ENCODE assay signal across 28 cellular contexts in the genomic region with DNA sequence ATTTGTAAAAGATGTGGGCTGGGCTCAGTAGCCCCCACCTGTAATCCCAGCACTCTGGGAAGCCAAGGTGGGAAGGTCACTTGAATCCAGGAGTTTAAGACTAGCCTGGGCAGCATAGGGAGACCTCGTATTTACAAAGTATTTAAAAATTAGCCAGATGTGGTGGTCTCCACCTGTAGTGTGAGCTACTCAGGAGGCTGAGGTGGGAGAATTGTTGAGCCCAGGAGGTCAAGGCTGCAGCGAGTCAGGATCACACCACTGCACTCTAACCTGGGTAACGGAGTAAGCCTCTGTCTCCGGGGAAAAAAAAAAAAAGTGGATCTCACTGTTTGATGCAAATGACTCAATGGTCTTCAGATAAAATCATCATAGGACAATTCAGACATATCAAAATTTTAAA.
"Had no signal": no experiment of that assay in that cellular context is flagged by ENCODE, and none has a peak within 500 bp of the region (broad histone marks: within the 10 kb centered on the region; RNA-seq: fewer than 3 reads in every experiment).

No MANE protein-coding gene starts in this region.

- H3K27ac Mint-ChIP-seq: activated naive CD4-positive, alpha-beta T cell treated with anti-CD3 and anti-CD28 coated beads, Interleukin-2, amount 10 ng/mL, durations not matched to agents 7 days and 5 days; activated T-cell treated with anti-CD3 and anti-CD28 coated beads, Interleukin-2, amount 50 U/mL, for 24 hours; activated T-helper 17 cell treated with anti-CD3 and anti-CD28 coated beads, Interleukin-2, amount 50 U/mL, for 72 hours had no signal

- H3K9me3 Mint-ChIP-seq: activated naive CD4-positive, alpha-beta T cell treated with anti-CD3 and anti-CD28 coated beads, Interleukin-2, amount 10 ng/mL, durations not matched to agents 7 days and 5 days; activated T-cell treated with anti-CD3 and anti-CD28 coated beads, Interleukin-2, amount 50 U/mL, for 24 hours; activated T-helper 17 cell treated with anti-CD3 and anti-CD28 coated beads, Interleukin-2, amount 50 U/mL, for 72 hours; IgD-negative memory B cell; WTC11 had no signal

- H3K4me3 Mint-ChIP-seq: activated CD8-positive, alpha-beta memory T cell treated with anti-CD3 and anti-CD28 coated beads, Interleukin-2, amount 10 ng/mL, durations not matched to agents 7 days and 5 days; activated naive CD4-positive, alpha-beta T cell treated with anti-CD3 and anti-CD28 coated beads, Interleukin-2, amount 10 ng/mL, durations not matched to agents 7 days and 5 days; activated T-cell treated with anti-CD3 and anti-CD28 coated beads, Interleukin-2, amount 50 U/mL, for 24 hours; activated T-helper 17 cell treated with anti-CD3 and anti-CD28 coated beads, Interleukin-2, amount 50 U/mL, for 72 hours; IgD-negative memory B cell; WTC11 had no signal

- H3K27me3 Mint-ChIP-seq: activated CD8-positive, alpha-beta memory T cell treated with anti-CD3 and anti-CD28 coated beads, Interleukin-2, amount 10 ng/mL, durations not matched to agents 7 days and 5 days; activated naive CD4-positive, alpha-beta T cell treated with anti-CD3 and anti-CD28 coated beads, Interleukin-2, amount 10 ng/mL, durations not matched to agents 7 days and 5 days; activated T-cell treated with anti-CD3 and anti-CD28 coated beads, Interleukin-2, amount 50 U/mL, for 24 hours; activated T-helper 17 cell treated with anti-CD3 and anti-CD28 coated beads, Interleukin-2, amount 50 U/mL, for 72 hours; IgD-negative memory B cell had no signal

- DNase-seq: activated CD4-positive, alpha-beta T cell treated with anti-CD3 and anti-CD28 coated beads for 48 hours; activated CD4-positive, alpha-beta T cell treated with anti-CD3 and anti-CD28 coated beads, Interleukin-2, amount 50 U/mL, for 48 hours; activated CD4-positive, CD25-positive, alpha-beta regulatory T cell treated with anti-CD3 and anti-CD28 coated beads, Interleukin-2, amount 50 U/mL, for 72 hours; activated CD8-positive, alpha-beta memory T cell treated with anti-CD3 and anti-CD28 coated beads, Interleukin-2, amount 10 ng/mL, durations not matched to agents 7 days and 5 days; activated gamma-delta T cell; activated naive CD4-positive, alpha-beta T cell treated with anti-CD3 and anti-CD28 coated beads, Interleukin-2, amount 10 ng/mL, durations not matched to agents 7 days and 5 days; activated T-cell treated with anti-CD3 and anti-CD28 coated beads, Interleukin-2, amount 50 U/mL, for 24 hours; aorta; central memory CD4-positive, alpha-beta T cell; MM.1S; NCI-H1105; NCI-H1436; NCI-H1694 treated with DMSO at 0.1 percent for 48 hours; NCI-H2029 treated with DMSO at 0.1 percent for 48 hours; NCI-H345; NCI-H510A; NCI-H526 treated with DMSO at 0.1 percent for 48 hours; NCI-H82; OCI-M1; Peyer's patch; Right ventricle myocardium superior; SJCRH30; SK-N-SH; T-helper 1 cell; T-helper 9 cell had no signal

- ATAC-seq: activated CD8-positive, alpha-beta memory T cell treated with anti-CD3 and anti-CD28 coated beads, Interleukin-2, amount 10 ng/mL, durations not matched to agents 7 days and 5 days; activated T-helper 17 cell treated with anti-CD3 and anti-CD28 coated beads, Interleukin-2, amount 50 U/mL, for 72 hours; WTC11 had no signal
